11 cellular contexts compared by ENCODE assay signal in the genomic region with DNA sequence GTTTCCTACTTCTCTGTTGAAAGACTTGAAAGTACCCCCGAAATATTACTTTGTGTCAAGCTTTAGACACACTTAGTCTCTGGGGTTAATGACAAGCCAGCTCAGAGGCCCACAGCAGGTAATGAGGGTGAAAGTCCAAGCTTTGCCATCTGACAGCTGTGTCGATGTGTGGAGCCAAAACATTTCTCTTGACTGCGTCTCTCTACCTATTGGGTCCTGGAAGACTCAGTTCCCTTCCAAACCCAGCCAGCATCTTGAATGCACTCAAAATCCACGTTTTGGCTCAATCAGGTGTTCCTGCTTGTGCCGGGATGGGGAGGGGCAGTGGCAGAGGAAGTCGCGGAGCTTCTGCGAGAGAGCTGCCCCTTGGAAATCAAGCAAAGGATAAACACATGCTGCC. TPM values are rescaled to one million over a fixed set of nuclear protein-coding genes. Genes with fewer than 3 reads are reported as not detected.
DNase-seq lines count a peak whose midpoint lies in the region; ATAC-seq and TF ChIP-seq lines count a peak whose summit lies in the region.
"Had no signal": no experiment of that assay in that cellular context is flagged by ENCODE, and none has a peak within 500 bp of the region (broad histone marks: within the 10 kb centered on the region; RNA-seq: fewer than 3 reads in every experiment).

No MANE protein-coding gene starts in this region.

- H3K9me3 Mint-ChIP-seq in IgD-negative memory B cell (no peaks in the 10 kb centered on the region), neural progenitor cell (no peaks in the 10 kb centered on the region), osteocyte (ENCODE audit: unreplicated experiment) (no peaks in the 10 kb centered on the region)

- H3K79me2 ChIP-seq in neural progenitor cell (ENCODE audit: low read depth): no peaks in the 10 kb centered on the region

- ATAC-seq in HG02852 (IDR thresholded peaks at IDR 0.05; ENCODE audit: unreplicated experiment): no peak

- peaks cover 33% of the 10 kb centered on the region for H4K20me1 ChIP-seq in neural progenitor cell (ENCODE audit: low read depth)

- H3K27me3 Mint-ChIP-seq in IgD-negative memory B cell: no peaks in the 10 kb centered on the region
- peaks cover 13% of the 10 kb centered on the region for H3K27me3 Mint-ChIP-seq in neural progenitor cell (ENCODE audit: insufficient read depth, low read depth)
- peaks cover 77% of the 10 kb centered on the region for H3K27me3 Mint-ChIP-seq in osteocyte (ENCODE audit: unreplicated experiment)

- peaks cover 10% of the 10 kb centered on the region for H3K4me1 ChIP-seq in neural progenitor cell

- peak overlapping the region; percentile 87 for H3K4me2 ChIP-seq in neural progenitor cell

- no peak overlapping the region for H3K9ac ChIP-seq in neural progenitor cell

- H3K27ac ChIP-seq in dorsolateral prefrontal cortex (peak overlapping the region in 3 of 59 donors; percentile 3 to 89 (median 76)), neural progenitor cell (no peak overlapping the region)
- H3K27ac ChIP-seq: 22Rv1 had no signal

- peak overlapping the region in 48 of 59 donors; percentile 6 to 79 (median 64) for H3K4me3 ChIP-seq in dorsolateral prefrontal cortex
- H3K4me3 ChIP-seq in neural progenitor cell: peak overlapping the region; percentile 79

- H3K36me3 Mint-ChIP-seq in IgD-negative memory B cell (no peaks in the 10 kb centered on the region), neural progenitor cell (peaks cover 5% of the 10 kb centered on the region), osteocyte (ENCODE audit: unreplicated experiment) (no peaks in the 10 kb centered on the region)

- H3K27ac Mint-ChIP-seq in IgD-negative memory B cell (peak overlapping the region in 2 of 3 donors; percentile 50 to 89), neural progenitor cell (no peak overlapping the region), osteocyte (ENCODE audit: unreplicated experiment) (no peak overlapping the region)

- intact Hi-C loops in dorsolateral prefrontal cortex (cut with DNase I): no loop called here

- H3K4me3 Mint-ChIP-seq in IgD-negative memory B cell (peak overlapping the region; percentile 97 to 98 (median 98)), neural progenitor cell (peak overlapping the region; percentile 96), osteocyte (ENCODE audit: unreplicated experiment) (no peak overlapping the region)

- no peaks in the 10 kb centered on the region for H3K36me3 ChIP-seq in neural progenitor cell

- DNase-seq in DMS53 (lab: John Stamatoyannopoulos, UW): peak; percentile 15
- no peak for DNase-seq in DMS53 treated with DMSO at 0.1 percent for 48 hours (lab: John Stamatoyannopoulos, UW; ENCODE audit: unreplicated experiment)
- DNase-seq in dorsolateral prefrontal cortex: peak in 1 of 10 donors; percentile 55
- no peak for DNase-seq in neural progenitor cell (ENCODE audit: low spot score)
- no peak for DNase-seq in ecto neural progenitor cell (ENCODE audit: low spot score)
- no peak for DNase-seq in osteocyte (ENCODE audit: extremely low spot score, unreplicated experiment)
- DNase-seq: GF-D8, islet precursor cell had no signal

- H3K4me1 Mint-ChIP-seq in IgD-negative memory B cell: peaks cover 46 to 50% (median 47%) of the 10 kb centered on the region in 3 donors
- H3K4me1 Mint-ChIP-seq in neural progenitor cell: peaks cover 49% of the 10 kb centered on the region
- H3K4me1 Mint-ChIP-seq in osteocyte (ENCODE audit: unreplicated experiment): peaks cover 14% of the 10 kb centered on the region

- H2AFZ ChIP-seq in neural progenitor cell (replicated peaks): no peak overlapping the region

- H3K9me3 ChIP-seq in neural progenitor cell (ENCODE audit: low read depth): no peaks in the 10 kb centered on the region

- TF ChIP-seq CTCF in dorsolateral prefrontal cortex (IDR thresholded peaks at IDR 0.05 in 54 of 56, conservative IDR thresholded peaks at IDR 0.05 in 2 of 56; ENCODE audit: low read depth in 1 of 56, partially characterized antibody in 56 of 56) (no peak), neural progenitor cell (IDR thresholded peaks at IDR 0.05) (no peak), osteocyte (IDR thresholded peaks at IDR 0.05) (no peak)

- H3K27me3 ChIP-seq in dorsolateral prefrontal cortex (peaks cover 0 to 23% (median 0%) of the 10 kb centered on the region in 45 donors), neural progenitor cell (peaks cover 85% of the 10 kb centered on the region)

- H3F3A ChIP-seq in neural progenitor cell (ENCODE audit: low read depth): peaks cover 36% of the 10 kb centered on the region

RNA-seq across cellular contexts. Expression of a gene that starts 3.2 kb away (rescaled TPM):
- polyA plus RNA-seq in IgD-negative memory B cell: 6.6 TPM
- total RNA-seq in dorsolateral prefrontal cortex (10 to 100 TPM in 119 of 120 experiments, 1 to 10 TPM in 1; 9.4 to 45.3 (median 27.4) TPM), neural progenitor cell (ENCODE audit: low replicate concordance) (13.4 and 16.7 TPM in 2 replicates), osteocyte (0.32 and 1.1 TPM in 2 replicates)

Comparison
In these comparisons a context has a peak if more than half of its experiments do, and no peak if none do; other contexts are left out.
1. H3K27ac Mint-ChIP-seq: peak in IgD-negative memory B cell (2 of 3); none in neural progenitor cell (single experiment) and osteocyte (single experiment).